Comparison of ENCODE assay signal across 8 cellular contexts in the genomic region with DNA sequence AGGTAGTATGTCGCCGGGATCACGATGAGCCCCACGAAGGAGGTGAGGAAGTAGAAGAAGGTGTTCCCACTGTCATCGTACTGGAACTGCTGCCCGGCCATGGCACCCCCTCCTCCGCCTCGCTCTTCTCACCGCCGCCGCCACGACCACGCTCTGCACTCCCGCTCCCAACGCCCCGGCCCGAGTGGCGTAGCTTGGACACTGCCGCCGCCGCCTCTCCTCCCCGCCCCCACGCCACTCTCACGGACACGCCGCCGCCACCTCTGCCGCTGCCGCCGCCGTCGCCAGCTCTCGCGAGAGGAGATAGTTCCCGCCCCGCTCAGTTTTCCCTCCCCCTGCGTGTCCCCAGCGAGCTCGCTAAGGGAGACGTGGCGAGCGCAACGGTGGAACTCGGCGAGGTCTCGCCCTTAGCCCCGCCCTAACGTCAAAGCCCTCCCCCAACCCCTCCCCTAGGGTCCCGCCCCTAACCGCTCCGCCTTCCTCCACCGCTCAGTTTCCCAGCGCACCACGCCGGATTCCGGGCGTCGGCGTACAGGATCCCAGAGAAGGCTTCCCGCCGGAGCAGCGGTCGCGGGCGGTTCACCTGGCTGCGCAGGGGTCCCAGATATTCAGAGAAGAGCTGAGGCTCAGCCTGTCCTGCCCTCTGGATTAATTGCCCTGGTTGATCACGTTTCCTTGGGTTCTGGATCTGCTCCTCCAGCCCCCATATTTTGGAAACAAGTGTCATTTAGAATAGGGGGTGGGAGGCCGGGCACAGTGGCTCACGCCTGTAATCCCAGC. TPM values are rescaled to one million over a fixed set of nuclear protein-coding genes. Genes with fewer than 3 reads are reported as not detected.
DNase-seq lines count a peak whose midpoint lies in the region; ATAC-seq and TF ChIP-seq lines count a peak whose summit lies in the region.

A gene with protein sequence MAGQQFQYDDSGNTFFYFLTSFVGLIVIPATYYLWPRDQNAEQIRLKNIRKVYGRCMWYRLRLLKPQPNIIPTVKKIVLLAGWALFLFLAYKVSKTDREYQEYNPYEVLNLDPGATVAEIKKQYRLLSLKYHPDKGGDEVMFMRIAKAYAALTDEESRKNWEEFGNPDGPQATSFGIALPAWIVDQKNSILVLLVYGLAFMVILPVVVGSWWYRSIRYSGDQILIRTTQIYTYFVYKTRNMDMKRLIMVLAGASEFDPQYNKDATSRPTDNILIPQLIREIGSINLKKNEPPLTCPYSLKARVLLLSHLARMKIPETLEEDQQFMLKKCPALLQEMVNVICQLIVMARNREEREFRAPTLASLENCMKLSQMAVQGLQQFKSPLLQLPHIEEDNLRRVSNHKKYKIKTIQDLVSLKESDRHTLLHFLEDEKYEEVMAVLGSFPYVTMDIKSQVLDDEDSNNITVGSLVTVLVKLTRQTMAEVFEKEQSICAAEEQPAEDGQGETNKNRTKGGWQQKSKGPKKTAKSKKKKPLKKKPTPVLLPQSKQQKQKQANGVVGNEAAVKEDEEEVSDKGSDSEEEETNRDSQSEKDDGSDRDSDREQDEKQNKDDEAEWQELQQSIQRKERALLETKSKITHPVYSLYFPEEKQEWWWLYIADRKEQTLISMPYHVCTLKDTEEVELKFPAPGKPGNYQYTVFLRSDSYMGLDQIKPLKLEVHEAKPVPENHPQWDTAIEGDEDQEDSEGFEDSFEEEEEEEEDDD (minus strand): TSS at position 300 of the 780 bp plus-strand sequence. CDS start 199 bp downstream, at position 101.

- DNase-seq in AG08395 (ENCODE audit: low spot score), result peak; percentile 98
- peak; percentile 84 for DNase-seq in NCI-H2227 treated with DMSO at 0.1 percent for 48 hours (lab: John Stamatoyannopoulos, UW)
- peak; percentile 94 for DNase-seq in mammary epithelial cell
- DNase-seq in iPS-NIHi7 (ENCODE audit: extremely low spot score), result peak; percentile 97
- DNase-seq in smooth muscle cell (lab: John Stamatoyannopoulos, UW; ENCODE audit: unreplicated experiment), result peak; percentile 94

- H3F3A ChIP-seq in smooth muscle cell (ENCODE audit: low read depth), result peaks cover 4% of the 10 kb centered on the region

- in situ Hi-C loops in mammary epithelial cell (cut with MboI; ENCODE audit: low sequenced_read_pairs in 2 of 2), result no loop called here

- CTCF ChIA-PET in mammary epithelial cell (lab: Charles Lee; ENCODE audit: low non-redundant PET), result interaction anchor here (0.7 kb wide), 1 partner anchor 534 kb away, joined by 7 read pairs; no protein-coding TSS in a partner anchor

- H2AFZ ChIP-seq in mammary epithelial cell (ENCODE audit: low read depth, low read length) (peak within 1 kb of the TSS; percentile 97), smooth muscle cell (ENCODE audit: low read depth) (peak within 1 kb of the TSS; percentile 93)

- peak within 1 kb of the TSS; percentile 87 for H3K9ac ChIP-seq in mammary epithelial cell (ENCODE audit: insufficient read depth, low read length)
- H3K9ac ChIP-seq in smooth muscle cell (ENCODE audit: low read depth), result peak within 1 kb of the TSS; percentile 95

- H3K9me3 ChIP-seq in mammary epithelial cell (replicated peaks; ENCODE audit: insufficient read depth, low read length) (no peaks in the 10 kb centered on the region), smooth muscle cell (replicated peaks; ENCODE audit: low read depth) (no peaks in the 10 kb centered on the region)

- WGBS in mammary epithelial cell (ENCODE audit: low coverage, missing lambda C conversion rate), result 3% methylated on average over 10 of the region's 69 CpGs
- under 1% methylated on average over 55 of the region's 69 CpGs for WGBS in smooth muscle cell (ENCODE audit: low lambda C conversion rate)

- H3K27me3 ChIP-seq in mammary epithelial cell (ENCODE audit: insufficient read depth, low read length) (no peaks in the 10 kb centered on the region), smooth muscle cell (ENCODE audit: low read depth) (no peaks in the 10 kb centered on the region)

- H4K20me1 ChIP-seq in mammary epithelial cell (ENCODE audit: insufficient read depth, low read length) (no peaks in the 10 kb centered on the region), smooth muscle cell (ENCODE audit: low read depth) (peaks cover 37% of the 10 kb centered on the region)

- no peaks in the 10 kb centered on the region for H3K4me1 ChIP-seq in mammary epithelial cell (ENCODE audit: insufficient read depth, low read length)
- peaks cover 15% of the 10 kb centered on the region for H3K4me1 ChIP-seq in smooth muscle cell (ENCODE audit: low read depth)

- H3K4me2 ChIP-seq in mammary epithelial cell (ENCODE audit: insufficient read depth, low read depth, low read length), result peak within 1 kb of the TSS; percentile 97
- peak within 1 kb of the TSS; percentile 95 for H3K4me2 ChIP-seq in smooth muscle cell

- intact Hi-C loops in mammary epithelial cell (cut with micrococcal nuclease), result no loop called here

- H3K79me2 ChIP-seq in mammary epithelial cell (ENCODE audit: insufficient read depth, low read length), result peaks cover 47% of the 10 kb centered on the region
- peaks cover 40% of the 10 kb centered on the region for H3K79me2 ChIP-seq in smooth muscle cell (ENCODE audit: low read depth)

- H3K27ac ChIP-seq in mammary epithelial cell (ENCODE audit: insufficient read depth, low read depth, low read length), result peak within 1 kb of the TSS; percentile 88
- peak within 1 kb of the TSS; percentile 90 for H3K27ac ChIP-seq in smooth muscle cell (ENCODE audit: low read depth)

- BruUV-seq in mammary epithelial cell (replicated peaks; lab: Mats Ljungman, UMichigan), result no TSS peak

- peak within 1 kb of the TSS; percentile 94 for H3K4me3 ChIP-seq in WI38 (ENCODE audit: low read depth, low read length)
- H3K4me3 ChIP-seq in mammary epithelial cell (replicated peaks in 1 of 3; ENCODE audit: insufficient read depth in 1 of 3, low read depth in 2 of 3, low read length in 3 of 3), result peak within 1 kb of the TSS; percentile 85 to 99 (median 92)
- peak within 1 kb of the TSS; percentile 90 for H3K4me3 ChIP-seq in smooth muscle cell

- dilution Hi-C loops in mammary epithelial cell (cut with HindIII; ENCODE audit: low sequenced_read_pairs), result no loop called here

- ATAC-seq in GM18909 (IDR thresholded peaks at IDR 0.05; ENCODE audit: poor library complexity, unreplicated experiment) (peak; percentile 93), HG03159 (IDR thresholded peaks at IDR 0.05; ENCODE audit: unreplicated experiment) (peak; percentile 93)

- TF ChIP-seq CTCF in WI38 (IDR thresholded peaks at IDR 0.05; ENCODE audit: low read depth, low read length) (no peak), mammary epithelial cell (conservative IDR thresholded peaks at IDR 0.05 in 1 of 2, IDR thresholded peaks at IDR 0.05 in 1 of 2; ENCODE audit: extremely low read depth in 1 of 2, insufficient read depth in 1 of 2, low read depth in 1 of 2, low read length in 2 of 2) (no peak), smooth muscle cell (IDR thresholded peaks at IDR 0.05; ENCODE audit: borderline replicate concordance, insufficient read depth, poor library complexity, severe bottlenecking) (no peak)

- H3K36me3 ChIP-seq in mammary epithelial cell (ENCODE audit: insufficient read depth, low read length), result peaks cover 2% of the 10 kb centered on the region
- no peaks in the 10 kb centered on the region for H3K36me3 ChIP-seq in smooth muscle cell (ENCODE audit: low read depth)

RNA-seq across cellular contexts. Expression of the gene that starts here (rescaled TPM):
- total RNA-seq in mammary epithelial cell, result 100 to 1,000 TPM in 1 of 2 donors, 10 to 100 TPM in 1; 26.2 to 157 TPM
- 22.7 TPM for polyA plus RNA-seq in mammary epithelial cell
- 16.2 TPM for polyA minus RNA-seq in mammary epithelial cell
- 46.8 and 67.0 TPM in 2 replicates for total RNA-seq in smooth muscle cell
- polyA plus RNA-seq in smooth muscle cell, result 95.1 and 121 TPM in 2 replicates

Comparison
In these comparisons a context has a peak if more than half of its experiments do, and no peak if none do; other contexts are left out.
1. Peak in every context shown above with its lines: DNase-seq, ATAC-seq, H3K4me3 ChIP-seq and H3K27ac ChIP-seq.